ENCODE assay signal across 16 cellular contexts in genomic region chr17:47622179-47622549, GRCh38. TPM values are rescaled to one million over a fixed set of nuclear protein-coding genes. Genes with fewer than 3 reads are reported as not detected.
DNase-seq lines count a peak whose midpoint lies in the region; ATAC-seq and TF ChIP-seq lines count a peak whose summit lies in the region.
"Had no signal": no experiment of that assay in that cellular context is flagged by ENCODE, and none has a peak within 500 bp of the region (broad histone marks: within the 10 kb centered on the region; RNA-seq: fewer than 3 reads in every experiment).

No MANE protein-coding gene starts in this region.

- no TSS peak for BruUV-seq in Caco-2 (replicated peaks; lab: Mats Ljungman, UMichigan)

- no peak for TF ChIP-seq CTCF in Caco-2 (IDR thresholded peaks at IDR 0.05; ENCODE audit: insufficient read depth in 1 of 2, low read depth in 1 of 2, low read length in 1 of 2, severe bottlenecking in 1 of 2, unreplicated experiment in 1 of 2)
- no peak for TF ChIP-seq CTCF in dorsolateral prefrontal cortex (IDR thresholded peaks at IDR 0.05 in 54 of 56, conservative IDR thresholded peaks at IDR 0.05 in 2 of 56; ENCODE audit: low read depth in 1 of 56, partially characterized antibody in 56 of 56)
- TF ChIP-seq CTCF in nephron progenitor cell (IDR thresholded peaks at IDR 0.05), result no peak

- peaks cover 77% of the 10 kb centered on the region for H3K36me3 Mint-ChIP-seq in Caco-2 (ENCODE audit: insufficient read depth, unreplicated experiment)
- peaks cover 65% of the 10 kb centered on the region for H3K36me3 Mint-ChIP-seq in nephron progenitor cell (ENCODE audit: low read depth)

- H3K9me3 Mint-ChIP-seq in Caco-2 (ENCODE audit: unreplicated experiment), result no peaks in the 10 kb centered on the region
- H3K9me3 Mint-ChIP-seq in nephron progenitor cell, result no peaks in the 10 kb centered on the region

- CTCF ChIA-PET in Caco-2 (lab: Charles Lee), result interaction anchor here (0.6 to 1.1 kb wide), 3 partner anchors 10 to 42 kb away, joined by 3 read pairs; partner anchors contain the start of gene KPNB1

- H3K4me3 Mint-ChIP-seq in Caco-2 (ENCODE audit: unreplicated experiment) (no peak overlapping the region), nephron progenitor cell (no peak overlapping the region)

- POLR2A ChIA-PET in Caco-2 (lab: Charles Lee), result no interaction called here

- WGBS in HUES64, result 74% methylated on average over 2 of the region's 2 CpGs

- no peak for ATAC-seq in GM21529 (IDR thresholded peaks at IDR 0.05; ENCODE audit: unreplicated experiment)
- ATAC-seq: GM12878 had no signal

- H3K27me3 ChIP-seq in Caco-2 (replicated peaks; ENCODE audit: control insufficient read depth, insufficient read depth, low read length) (no peaks in the 10 kb centered on the region), HUES64 (ENCODE audit: insufficient read depth, low read length) (no peaks in the 10 kb centered on the region), dorsolateral prefrontal cortex (no peaks in the 10 kb centered on the region)
- H3K27me3 ChIP-seq: BE2C had no signal

- no peaks in the 10 kb centered on the region for H3K27me3 Mint-ChIP-seq in Caco-2 (ENCODE audit: insufficient read depth, unreplicated experiment)
- no peaks in the 10 kb centered on the region for H3K27me3 Mint-ChIP-seq in nephron progenitor cell (ENCODE audit: low read depth, poor library complexity)

- H3K9ac ChIP-seq in HUES64 (ENCODE audit: low read depth, low read length), result peak overlapping the region; percentile 33; the same call in 1 of the 2 replicates

- H3K4me1 ChIP-seq in Caco-2 (peaks cover 16% of the 10 kb centered on the region), HUES64 (ENCODE audit: insufficient read depth, low read length) (peaks cover 23% of the 10 kb centered on the region)
- H3K4me1 ChIP-seq: BE2C had no signal

- H3K9me3 ChIP-seq in Caco-2 (no peaks in the 10 kb centered on the region), HUES64 (ENCODE audit: insufficient read depth, low read depth, low read length) (no peaks in the 10 kb centered on the region)
- H3K9me3 ChIP-seq: BE2C had no signal

- H3K27ac ChIP-seq in HUES64 (ENCODE audit: low read depth, low read length) (peak overlapping the region; percentile 74), dorsolateral prefrontal cortex (peak overlapping the region in 35 of 59 donors; percentile 1 to 76 (median 43))

- intact Hi-C loops in Caco-2 (cut with micrococcal nuclease; ENCODE audit: unreplicated experiment) (loop anchor here (1.0 kb wide), 1 partner anchor 27 kb away; the partner anchor contains the start of gene KPNB1), dorsolateral prefrontal cortex (cut with DNase I) (no loop called here)

- H3K4me3 ChIP-seq in Caco-2 (ENCODE audit: low read depth, low read length), result no peak overlapping the region
- peak overlapping the region; percentile 5; the same call in 1 of the 2 replicates for H3K4me3 ChIP-seq in HUES64 (ENCODE audit: low read length)
- H3K4me3 ChIP-seq in dorsolateral prefrontal cortex, result no peak overlapping the region
- H3K4me3 ChIP-seq: GM12878 had no signal

- peak overlapping the region; percentile 42 for H3K27ac Mint-ChIP-seq in Caco-2 (ENCODE audit: unreplicated experiment)
- H3K27ac Mint-ChIP-seq in nephron progenitor cell, result peak overlapping the region; percentile 93

- H3K4me1 Mint-ChIP-seq in Caco-2 (ENCODE audit: low read depth, unreplicated experiment) (peaks cover 32% of the 10 kb centered on the region), nephron progenitor cell (peaks cover 10% of the 10 kb centered on the region)

- no peak for DNase-seq in Caco-2
- DNase-seq in dorsolateral prefrontal cortex, result no peak
- no peak for DNase-seq in nephron progenitor cell
- no peak for DNase-seq in NCI-H2227 (lab: John Stamatoyannopoulos, UW; ENCODE audit: unreplicated experiment)
- DNase-seq in NCI-H1105 treated with DMSO at 0.1 percent for 48 hours (lab: John Stamatoyannopoulos, UW), result no peak
- DNase-seq in cerebellar nuclear complex (lab: John Stamatoyannopoulos, UW), result no peak
- DNase-seq: activated naive CD4-positive, alpha-beta T cell treated with Interleukin-2 at 50 U/mL for 16 hours; BE2C; DND-41; KBM-7; NCI-H1694 treated with DMSO at 0.1 percent for 48 hours; SHP77; stimulated activated naive CD4-positive, alpha-beta T cell treated with Interleukin-2 at 50 U/mL for 16 hours had no signal

- H3K36me3 ChIP-seq in Caco-2 (ENCODE audit: control insufficient read depth, insufficient read depth, low read length) (no peaks in the 10 kb centered on the region), HUES64 (ENCODE audit: insufficient read depth, low read length) (peaks cover 66% of the 10 kb centered on the region)

RNA-seq across cellular contexts. Expression of gene KPNB1, which starts 27.6 kb away (rescaled TPM):
- total RNA-seq in Caco-2 (2022) (967 and 1,072 TPM in 2 replicates), dorsolateral prefrontal cortex (100 to 1,000 TPM; 131 to 228 (median 183) TPM)
- 552 TPM for polyA plus RNA-seq in HUES64 (2013, experiment 1 of 2)
- 394 TPM for polyA plus RNA-seq in HUES64 (2013, experiment 2 of 2)
